ENCODE assay signal across 26 cellular contexts in the genomic region with DNA sequence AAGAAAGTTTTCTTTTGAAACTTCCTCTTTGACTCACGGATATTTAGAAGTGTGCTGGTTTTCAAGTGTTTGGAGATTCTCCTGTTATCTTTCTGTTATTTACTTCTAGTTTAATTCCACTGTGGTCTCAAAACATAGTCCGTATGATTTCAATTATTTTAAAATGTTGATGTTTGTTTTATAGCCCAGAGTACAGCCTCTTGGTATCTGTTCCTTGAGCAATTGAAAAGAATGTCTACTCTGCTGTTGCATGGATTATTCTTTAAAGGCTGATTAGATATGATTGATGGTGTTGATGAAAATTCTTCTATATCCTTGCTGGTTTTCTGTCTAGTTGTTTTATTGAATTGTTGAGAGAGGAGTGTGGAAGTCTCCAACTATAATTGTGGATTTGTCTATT.
"Had no signal": no experiment of that assay in that cellular context is flagged by ENCODE, and none has a peak within 500 bp of the region (broad histone marks: within the 10 kb centered on the region; RNA-seq: fewer than 3 reads in every experiment).

No MANE protein-coding gene starts in this region.

- H3K36me3 ChIP-seq: colonic mucosa, esophagus squamous epithelium, heart left ventricle, left lung, neural progenitor cell, prostate gland, right atrium auricular region, tibial artery had no signal

- H3K4me2 ChIP-seq: neural progenitor cell had no signal

- DNase-seq: colonic mucosa; dermis blood vessel endothelial cell; effector memory CD4-positive, alpha-beta T cell; erythroblast; esophagus squamous epithelium; foreskin keratinocyte; heart left ventricle; hippocampal formation; left cardiac atrium; left lung; mesenchymal stem cell; midbrain; naive thymus-derived CD4-positive, alpha-beta T cell; stimulated activated CD4-positive, alpha-beta T cell treated with anti-CD3 and anti-CD28 coated beads, Interleukin-2, amount 100 ng/mL, for 24 hours; stimulated activated CD4-positive, alpha-beta T cell treated with anti-CD3 and anti-CD28 coated beads, Interleukin-4, amount 100 ng/mL, for 24 hours; stimulated activated naive CD8-positive, alpha-beta T cell treated with anti-CD3 and anti-CD28 coated beads, Interleukin-15, Interleukin-2, amounts not matched to agents 100 U/mL and 50 U/mL, for 24 hours; substantia nigra; testis; tibial artery had no signal

- H3K27ac ChIP-seq: colonic mucosa, esophagus squamous epithelium, foreskin keratinocyte, gastroesophageal sphincter, heart left ventricle, left lung, neural progenitor cell, prostate gland, right atrium auricular region, testis, tibial artery had no signal

- H3K4me3 ChIP-seq: colonic mucosa, esophagus squamous epithelium, gastroesophageal sphincter, heart left ventricle, left lung, neural progenitor cell, prostate gland, right atrium auricular region, testis, tibial artery had no signal

- H3K9me3 ChIP-seq: colonic mucosa, esophagus squamous epithelium, gastroesophageal sphincter, heart left ventricle, left lung, prostate gland, right atrium auricular region, testis, tibial artery had no signal

- H3K27me3 ChIP-seq: colonic mucosa, esophagus squamous epithelium, gastroesophageal sphincter, left lung, neural progenitor cell, right atrium auricular region, testis, tibial artery had no signal

- ATAC-seq: foreskin keratinocyte; gastroesophageal sphincter; heart left ventricle; left cardiac atrium; left lung; naive thymus-derived CD4-positive, alpha-beta T cell; sciatic nerve; stimulated activated effector memory CD8-positive, alpha-beta T cell treated with anti-CD3 and anti-CD28 coated beads, Interleukin-12 subunit alpha, Interleukin-12 subunit beta, amount 100 ng/mL, for 72 hours; stimulated activated naive CD8-positive, alpha-beta T cell treated with anti-CD3 and anti-CD28 coated beads, Interleukin-15, Interleukin-2, amounts not matched to agents 100 U/mL and 50 U/mL, for 24 hours had no signal

- H3K4me1 ChIP-seq: colonic mucosa, esophagus squamous epithelium, foreskin keratinocyte, gastroesophageal sphincter, heart left ventricle, left lung, neural progenitor cell, prostate gland, right atrium auricular region, testis, tibial artery had no signal

- FAIRE-seq: islet of Langerhans had no signal

- H2AFZ ChIP-seq: neural progenitor cell had no signal
